1 cellular context compared by ENCODE assay signal in the genomic region with DNA sequence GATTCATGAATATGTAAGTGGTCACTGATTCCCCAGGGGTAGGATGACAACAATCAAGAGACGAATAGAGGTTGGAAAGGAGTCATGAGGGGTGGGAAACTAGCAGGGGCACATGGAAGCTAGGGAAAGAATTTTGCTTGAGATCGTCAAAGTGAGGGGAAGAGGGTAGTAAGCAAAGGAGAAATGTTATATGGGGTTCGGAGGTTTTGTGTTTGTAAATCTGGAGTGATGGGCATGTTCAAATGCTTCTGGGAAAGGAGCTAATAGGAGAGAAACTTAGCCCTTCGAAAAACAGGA.
TF ChIP-seq lines count a peak whose summit lies in the region.

No MANE protein-coding gene starts in this region.

TF ChIP-seq in K562, 482 proteins besides CTCF, POLR2A, EP300 and RAD21 (continued from another document):
- TF ChIP-seq, protein P1, sequence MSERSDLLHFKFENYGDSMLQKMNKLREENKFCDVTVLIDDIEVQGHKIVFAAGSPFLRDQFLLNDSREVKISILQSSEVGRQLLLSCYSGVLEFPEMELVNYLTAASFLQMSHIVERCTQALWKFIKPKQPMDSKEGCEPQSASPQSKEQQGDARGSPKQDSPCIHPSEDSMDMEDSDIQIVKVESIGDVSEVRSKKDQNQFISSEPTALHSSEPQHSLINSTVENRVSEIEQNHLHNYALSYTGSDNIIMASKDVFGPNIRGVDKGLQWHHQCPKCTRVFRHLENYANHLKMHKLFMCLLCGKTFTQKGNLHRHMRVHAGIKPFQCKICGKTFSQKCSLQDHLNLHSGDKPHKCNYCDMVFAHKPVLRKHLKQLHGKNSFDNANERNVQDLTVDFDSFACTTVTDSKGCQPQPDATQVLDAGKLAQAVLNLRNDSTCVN (CRISPR knock-in tag; IDR thresholded peaks at IDR 0.05): peak; percentile 89; the same call in 1 of the 2 replicates
- TF ChIP-seq HMG20B (CRISPR knock-in tag; IDR thresholded peaks at IDR 0.05): no peak
- TF ChIP-seq, protein P2, sequence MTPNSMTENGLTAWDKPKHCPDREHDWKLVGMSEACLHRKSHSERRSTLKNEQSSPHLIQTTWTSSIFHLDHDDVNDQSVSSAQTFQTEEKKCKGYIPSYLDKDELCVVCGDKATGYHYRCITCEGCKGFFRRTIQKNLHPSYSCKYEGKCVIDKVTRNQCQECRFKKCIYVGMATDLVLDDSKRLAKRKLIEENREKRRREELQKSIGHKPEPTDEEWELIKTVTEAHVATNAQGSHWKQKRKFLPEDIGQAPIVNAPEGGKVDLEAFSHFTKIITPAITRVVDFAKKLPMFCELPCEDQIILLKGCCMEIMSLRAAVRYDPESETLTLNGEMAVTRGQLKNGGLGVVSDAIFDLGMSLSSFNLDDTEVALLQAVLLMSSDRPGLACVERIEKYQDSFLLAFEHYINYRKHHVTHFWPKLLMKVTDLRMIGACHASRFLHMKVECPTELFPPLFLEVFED (CRISPR knock-in tag; conservative IDR thresholded peaks at IDR 0.05): peak; percentile 88
- peak; percentile 9; the same call in 1 of the 2 replicates for TF ChIP-seq KHSRP (IDR thresholded peaks at IDR 0.05)
- peak; percentile 37; the same call in 1 of the 2 replicates for TF ChIP-seq POLR2AphosphoS5 (IDR thresholded peaks at IDR 0.05; ENCODE audit: control insufficient read depth, insufficient read depth, low read depth, low read length)
- TF ChIP-seq BRCA1 (IDR thresholded peaks at IDR 0.05): no peak
- no peak for TF ChIP-seq BRCA1 (CRISPR knock-in tag; IDR thresholded peaks at IDR 0.05)
- no peak for TF ChIP-seq ZNF717 (CRISPR knock-in tag; IDR thresholded peaks at IDR 0.05)
- TF ChIP-seq ETS2 (tag; IDR thresholded peaks at IDR 0.05; ENCODE audit: borderline replicate concordance, poor library complexity, severe bottlenecking): no peak
- no peak for TF ChIP-seq CEBPB (tag; IDR thresholded peaks at IDR 0.05)
- no peak for TF ChIP-seq ZNF282 (CRISPR knock-in tag; IDR thresholded peaks at IDR 0.05)
- TF ChIP-seq SIX5 (IDR thresholded peaks at IDR 0.05; ENCODE audit: borderline replicate concordance in 1 of 2, insufficient read depth in 1 of 2, low read depth in 1 of 2, low read length in 2 of 2): no peak
- TF ChIP-seq ZNF584 (CRISPR knock-in tag; IDR thresholded peaks at IDR 0.05; ENCODE audit: low read depth): no peak
- peak in 1 of 2 experiments; percentile 10; a peak in 1 of 4 replicates for TF ChIP-seq TRIM24 (IDR thresholded peaks at IDR 0.05)
- no peak for TF ChIP-seq GABPA (tag; conservative IDR thresholded peaks at IDR 0.05; ENCODE audit: low read depth)
- TF ChIP-seq SMARCC2 (IDR thresholded peaks at IDR 0.05; ENCODE audit: low read depth): no peak
